Comparison of ENCODE assay signal across 11 cellular contexts in genomic region chr3:46926447-46926846, GRCh38. TPM values are rescaled to one million over a fixed set of nuclear protein-coding genes. Genes with fewer than 3 reads are reported as not detected.
DNase-seq lines count a peak whose midpoint lies in the region; ATAC-seq and TF ChIP-seq lines count a peak whose summit lies in the region.
"Had no signal": no experiment of that assay in that cellular context is flagged by ENCODE, and none has a peak within 500 bp of the region (broad histone marks: within the 10 kb centered on the region; RNA-seq: fewer than 3 reads in every experiment).

No MANE protein-coding gene starts in this region.

- H2BK15ac ChIP-seq in neuronal stem cell (ENCODE audit: low read length) = no peak overlapping the region

- CTCF ChIA-PET in CD4-positive, alpha-beta T cell (lab: Charles Lee) = interaction anchor here (1.2 kb wide), 1 partner anchor 54 kb away, joined by 3 read pairs; no protein-coding TSS in a partner anchor

- no peak overlapping the region for H3K4me3 Mint-ChIP-seq in CD4-positive, alpha-beta T cell

- no peak overlapping the region for H2BK12ac ChIP-seq in neuronal stem cell (ENCODE audit: low read length)

- H3K9ac ChIP-seq in HUES6 (ENCODE audit: low read length) (no peak overlapping the region), duodenal mucosa (ENCODE audit: low read depth in 1 of 2, low read length in 2 of 2) (peak overlapping the region; percentile 30 to 44), neuronal stem cell (ENCODE audit: low read depth, low read length, poor library complexity) (no peak overlapping the region)

- TF ChIP-seq CTCF in CD4-positive, alpha-beta T cell (IDR thresholded peaks at IDR 0.05) = no peak

- no peak overlapping the region for H3K27ac ChIP-seq in CD4-positive, alpha-beta T cell (ENCODE audit: low read depth, low read length)
- H3K27ac ChIP-seq in HUES6 (ENCODE audit: low read depth, low read length) (peak overlapping the region; percentile 16; the same call in 1 of the 2 replicates), duodenal mucosa (ENCODE audit: low read depth, low read length) (no peak overlapping the region), neuronal stem cell (replicated peaks; ENCODE audit: low read length) (no peak overlapping the region)

- no peak overlapping the region for H3K23ac ChIP-seq in neuronal stem cell (ENCODE audit: low read depth, low read length, poor library complexity)

- H3K36me3 ChIP-seq in HUES6 (ENCODE audit: control insufficient read depth, insufficient read depth, low read length) (peaks cover 62% of the 10 kb centered on the region), duodenal mucosa (ENCODE audit: control insufficient read depth in 1 of 2, insufficient read depth in 2 of 2, low read length in 2 of 2) (peaks cover 26 to 47% of the 10 kb centered on the region in 2 donors), neuronal stem cell (replicated peaks in 1 of 2; ENCODE audit: control insufficient read depth in 2 of 2, insufficient read depth in 2 of 2, low read length in 2 of 2) (peaks cover 42 to 88% of the 10 kb centered on the region in 2 donors)

- H2AFZ ChIP-seq in neuronal stem cell (ENCODE audit: low read length) = no peak overlapping the region

- H3K4me3 ChIP-seq in HUES6 (ENCODE audit: low read depth, low read length) (no peak overlapping the region), duodenal mucosa (ENCODE audit: low read depth in 1 of 2, low read length in 2 of 2) (no peak overlapping the region), neuronal stem cell (ENCODE audit: low read length in 2 of 2) (no peak overlapping the region)
- H3K4me3 ChIP-seq: dorsolateral prefrontal cortex had no signal

- H3K36me3 Mint-ChIP-seq in CD4-positive, alpha-beta T cell (ENCODE audit: low read depth) = peaks cover 82% of the 10 kb centered on the region

- H3K27me3 ChIP-seq in CD4-positive, alpha-beta T cell (ENCODE audit: control insufficient read depth, insufficient read depth, low read length) = no peaks in the 10 kb centered on the region
- H3K27me3 ChIP-seq in HUES6 (ENCODE audit: control insufficient read depth, insufficient read depth, low read length) (no peaks in the 10 kb centered on the region), duodenal mucosa (ENCODE audit: control insufficient read depth in 1 of 2, insufficient read depth in 2 of 2, low read length in 2 of 2) (no peaks in the 10 kb centered on the region), neuronal stem cell (ENCODE audit: control insufficient read depth in 3 of 3, insufficient read depth in 3 of 3, low read depth in 1 of 3, low read length in 3 of 3) (no peaks in the 10 kb centered on the region)
- H3K27me3 ChIP-seq: dorsolateral prefrontal cortex had no signal

- no peak overlapping the region for H3K18ac ChIP-seq in neuronal stem cell (ENCODE audit: low read length)

- H2AK5ac ChIP-seq in neuronal stem cell (ENCODE audit: low read depth, low read length) = no peak overlapping the region

- ATAC-seq in CD4-positive, alpha-beta T cell (ENCODE audit: poor library complexity) = no peak

- POLR2A ChIA-PET in CD4-positive, alpha-beta T cell (lab: Charles Lee) = interaction anchor here (1.0 kb wide), 1 partner anchor 70 kb away, joined by 4 read pairs; no protein-coding TSS in a partner anchor

- no peaks in the 10 kb centered on the region for H3K9me3 Mint-ChIP-seq in CD4-positive, alpha-beta T cell

- peak overlapping the region; percentile 91 for H3K14ac ChIP-seq in neuronal stem cell (ENCODE audit: low read length)

- WGBS in neuronal stem cell (ENCODE audit: extremely low coverage in 2 of 2, insufficient read length in 2 of 2, insufficient replicate concordance in 1 of 2), 2 donors = no CpG with 5 or more reads among the region's 6 CpGs

- H3K4me2 ChIP-seq in neuronal stem cell (ENCODE audit: insufficient read depth, low read length, poor library complexity, severe bottlenecking) = no peak overlapping the region

- peaks cover 63% of the 10 kb centered on the region for H3K4me1 Mint-ChIP-seq in CD4-positive, alpha-beta T cell (ENCODE audit: low read depth)

- H2BK120ac ChIP-seq in neuronal stem cell (ENCODE audit: low read depth, low read length) = no peak overlapping the region

- H3K27ac Mint-ChIP-seq in CD4-positive, alpha-beta T cell = peak overlapping the region; percentile 77

- intact Hi-C loops in CD4-positive, alpha-beta T cell (cut with DNase I, micrococcal nuclease) = no loop called here

- no peak for DNase-seq in CD4-positive, alpha-beta T cell
- DNase-seq in neuronal stem cell (ENCODE audit: low spot score) (no peak), GDM1 (lab: John Stamatoyannopoulos, UW) (no peak), NCI-H226 (no peak), NOMO-1 treated with dmso at 0.1 percent for 144 hours (lab: John Stamatoyannopoulos, UW; ENCODE audit: unreplicated experiment) (no peak), NCI-H1436 (lab: John Stamatoyannopoulos, UW) (no peak)
- DNase-seq: stimulated activated CD4-positive, alpha-beta T cell treated with anti-CD3 and anti-CD28 coated beads, Interleukin-12 subunit alpha, Interleukin-12 subunit beta, amount 100 ng/mL, for 4 hours had no signal

- H3K27me3 Mint-ChIP-seq in CD4-positive, alpha-beta T cell = no peaks in the 10 kb centered on the region

- peak overlapping the region; percentile 66 for H2BK5ac ChIP-seq in neuronal stem cell (ENCODE audit: low read length)

- no peak overlapping the region for H4K8ac ChIP-seq in neuronal stem cell (ENCODE audit: low read depth, low read length)

- H3K9me3 ChIP-seq in CD4-positive, alpha-beta T cell (ENCODE audit: control insufficient read depth, low read length) = no peaks in the 10 kb centered on the region
- H3K9me3 ChIP-seq in HUES6 (ENCODE audit: control insufficient read depth, insufficient read depth, low read depth, low read length) = no peaks in the 10 kb centered on the region
- no peaks in the 10 kb centered on the region for H3K9me3 ChIP-seq in duodenal mucosa (ENCODE audit: control insufficient read depth in 1 of 2, low read length in 2 of 2)
- H3K9me3 ChIP-seq in neuronal stem cell (replicated peaks in 1 of 2; ENCODE audit: control insufficient read depth in 2 of 2, insufficient read depth in 1 of 2, low read depth in 1 of 2, low read length in 2 of 2) = peaks cover 0 to 13% of the 10 kb centered on the region in 2 donors

- H3K4me1 ChIP-seq in HUES6 (ENCODE audit: control insufficient read depth, insufficient read depth, low read length) (peaks cover 10% of the 10 kb centered on the region), duodenal mucosa (ENCODE audit: control insufficient read depth in 1 of 2, insufficient read depth in 2 of 2, low read length in 2 of 2) (peaks cover 54 to 60% of the 10 kb centered on the region in 2 donors), neuronal stem cell (ENCODE audit: control insufficient read depth in 2 of 2, insufficient read depth in 1 of 2, low read depth in 1 of 2, low read length in 2 of 2) (peaks cover 0 to under 1% of the 10 kb centered on the region in 2 donors)

- peaks cover 15% of the 10 kb centered on the region for H3K79me1 ChIP-seq in neuronal stem cell (ENCODE audit: low read depth, low read length)

- H4K91ac ChIP-seq in neuronal stem cell (ENCODE audit: low read depth, low read length, poor library complexity) = no peak overlapping the region

- H3K4ac ChIP-seq in neuronal stem cell (ENCODE audit: low read length) = no peak overlapping the region

RNA-seq across cellular contexts. Expression of gene PTH1R, which starts 48.9 kb away (rescaled TPM):
- total RNA-seq in CD4-positive, alpha-beta T cell = not detected
- 2.2 TPM for polyA plus RNA-seq in neuronal stem cell (2013, experiment 1 of 2)
- polyA plus RNA-seq in neuronal stem cell (2013, experiment 2 of 2) = 2.6 TPM
- total RNA-seq: RPMI7951 had no signal

RNA-seq across cellular contexts. Expression of gene CCDC12, which starts 50.1 kb away (rescaled TPM):
- total RNA-seq in CD4-positive, alpha-beta T cell = 10 to 100 TPM; 57.5 to 59.5 TPM
- 56.1 TPM for polyA plus RNA-seq in neuronal stem cell (2013, experiment 1 of 2)
- 55.5 TPM for polyA plus RNA-seq in neuronal stem cell (2013, experiment 2 of 2)

RNA-seq across cellular contexts. Expression of gene NBEAL2, which starts 53.0 kb away (rescaled TPM):
- 100 to 1,000 TPM; 163 to 170 TPM for total RNA-seq in CD4-positive, alpha-beta T cell
- 5.9 TPM for polyA plus RNA-seq in neuronal stem cell (2013, experiment 1 of 2)
- 6.2 TPM for polyA plus RNA-seq in neuronal stem cell (2013, experiment 2 of 2)

Comparison
In these comparisons a context has a peak if more than half of its experiments do, and no peak if none do; other contexts are left out.
1. H3K9ac ChIP-seq: peak in duodenal mucosa (2 of 2); none in HUES6 (single experiment) and neuronal stem cell (single experiment).